Comparison of ENCODE assay signal across 1 cellular context in the genomic region with DNA sequence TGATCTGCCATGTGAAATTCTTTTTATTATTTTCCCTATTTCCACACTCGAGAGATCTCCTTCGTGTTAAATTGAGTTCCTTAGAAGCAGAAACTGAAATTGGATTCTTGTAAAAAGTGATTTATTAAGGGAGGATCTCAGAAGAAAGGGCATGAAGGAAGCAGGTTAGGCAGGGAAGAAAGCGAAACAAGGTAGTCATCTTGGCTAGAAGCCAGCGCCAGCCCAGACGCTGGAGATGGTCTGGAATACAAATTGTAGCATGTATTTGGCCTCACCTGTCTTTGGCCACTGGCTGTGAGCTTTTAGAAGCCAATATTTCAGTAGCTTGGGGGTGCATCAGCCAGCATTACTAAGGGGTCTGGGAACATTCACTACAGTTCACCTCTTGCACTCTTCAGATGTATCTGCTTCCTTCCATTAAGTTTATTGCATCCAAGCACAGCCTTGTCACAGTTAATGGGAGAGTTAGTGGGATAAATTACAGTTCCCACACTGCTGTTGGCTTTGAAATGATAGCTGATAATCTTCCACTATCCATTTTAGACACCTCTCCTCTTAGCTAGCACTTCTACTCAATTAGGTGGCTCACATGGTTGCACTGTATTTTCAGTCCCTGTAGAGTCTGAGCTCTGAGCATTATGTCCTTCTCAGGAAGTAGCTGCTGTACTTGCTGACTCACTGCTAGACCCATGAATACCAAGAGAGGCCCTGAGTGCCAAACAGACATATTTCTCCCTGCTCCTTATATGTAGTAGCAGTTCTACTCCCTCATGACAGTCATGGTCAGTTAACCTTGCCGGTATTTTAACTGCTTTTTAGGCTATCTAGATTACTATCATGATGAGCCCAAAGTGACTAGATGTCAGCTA.
TF ChIP-seq lines count a peak whose summit lies in the region.

No MANE protein-coding gene starts in this region.

TF ChIP-seq in GM23338, 12 proteins besides CTCF, POLR2A, EP300 and RAD21 (continued from another document):
- TF ChIP-seq ZNF462 (CRISPR knock-in tag; IDR thresholded peaks at IDR 0.05) = no peak
- no peak for TF ChIP-seq NANOG (IDR thresholded peaks at IDR 0.05; ENCODE audit: borderline replicate concordance)
- TF ChIP-seq ZNF331 (CRISPR knock-in tag; IDR thresholded peaks at IDR 0.05; ENCODE audit: low read depth) = no peak
